Comparison of ENCODE assay signal across 20 cellular contexts in the genomic region with DNA sequence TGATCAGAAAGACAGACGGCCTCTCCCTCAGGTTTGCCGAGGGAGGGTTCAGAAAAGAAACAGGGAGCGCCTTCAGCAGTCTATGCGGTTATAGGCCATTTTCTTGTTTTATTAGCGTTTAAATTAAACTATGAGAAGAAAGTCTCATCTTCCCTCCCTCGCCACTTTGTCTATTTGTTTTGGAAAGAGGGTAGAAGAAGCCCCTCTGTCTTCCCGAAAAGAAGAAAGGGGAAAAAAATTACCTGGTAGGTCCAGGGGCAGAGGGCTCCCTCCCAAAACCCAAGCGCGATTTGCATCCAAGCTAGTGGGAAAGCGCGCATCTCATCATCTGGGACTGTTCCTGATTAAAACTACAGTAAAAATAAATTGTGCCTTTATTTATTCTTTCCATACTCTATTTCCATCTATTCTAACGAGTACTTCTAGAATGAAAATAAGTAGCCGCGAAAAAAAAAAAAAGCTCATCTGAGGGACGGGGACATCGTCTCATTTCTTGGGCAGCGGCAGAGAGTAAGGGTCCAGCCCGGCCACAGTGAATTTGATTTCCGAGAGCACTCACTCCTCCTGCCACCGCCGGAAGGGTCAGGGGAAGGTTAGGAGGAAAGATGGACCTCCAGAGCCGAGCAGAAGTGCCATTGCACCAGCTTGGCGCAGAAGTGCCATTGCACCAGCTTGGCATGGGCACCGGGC. TPM values are rescaled to one million over a fixed set of nuclear protein-coding genes. Genes with fewer than 3 reads are reported as not detected.
DNase-seq lines count a peak whose midpoint lies in the region; ATAC-seq lines count a peak whose summit lies in the region.
"Had no signal": no experiment of that assay in that cellular context is flagged by ENCODE, and none has a peak within 500 bp of the region (broad histone marks: within the 10 kb centered on the region; RNA-seq: fewer than 3 reads in every experiment).

No MANE protein-coding gene starts in this region.

- H3K4me3 ChIP-seq in iPS-18a (ENCODE audit: low read length) = peak overlapping the region; percentile 61
- H3K4me3 ChIP-seq in CD4-positive, alpha-beta memory T cell (ENCODE audit: low read length in 2 of 2) = no peak overlapping the region

- H3K9ac ChIP-seq in iPS-18a (ENCODE audit: low read length) = no peak overlapping the region

- H3K27me3 Mint-ChIP-seq in activated naive CD4-positive, alpha-beta T cell treated with anti-CD3 and anti-CD28 coated beads, Interleukin-2, amount 50 U/mL, for 24 hours = peaks cover 39% of the 10 kb centered on the region
- peaks cover 73% of the 10 kb centered on the region for H3K27me3 Mint-ChIP-seq in T-helper 17 cell
- H3K27me3 Mint-ChIP-seq in CD4-positive, alpha-beta memory T cell = peaks cover 54% of the 10 kb centered on the region in 2 donors

- no peaks in the 10 kb centered on the region for H3K9me3 Mint-ChIP-seq in activated naive CD4-positive, alpha-beta T cell treated with anti-CD3 and anti-CD28 coated beads, Interleukin-2, amount 50 U/mL, for 24 hours
- H3K9me3 Mint-ChIP-seq in CD4-positive, alpha-beta memory T cell = no peaks in the 10 kb centered on the region
- H3K9me3 Mint-ChIP-seq: activated T-cell treated with anti-CD3 and anti-CD28 coated beads, Interleukin-2, amount 50 U/mL, for 4 hours; CD8-positive, alpha-beta T cell; stimulated activated naive CD8-positive, alpha-beta T cell treated with anti-CD3 and anti-CD28 coated beads, Interleukin-15, Interleukin-2, amounts not matched to agents 100 ng/mL and 50 ng/mL, for 24 hours had no signal

- H3K36me3 Mint-ChIP-seq in activated naive CD4-positive, alpha-beta T cell treated with anti-CD3 and anti-CD28 coated beads, Interleukin-2, amount 50 U/mL, for 24 hours = peaks cover 2% of the 10 kb centered on the region
- peaks cover 2% of the 10 kb centered on the region for H3K36me3 Mint-ChIP-seq in T-helper 17 cell (ENCODE audit: low read depth)
- H3K36me3 Mint-ChIP-seq in CD4-positive, alpha-beta memory T cell = no peaks in the 10 kb centered on the region
- H3K36me3 Mint-ChIP-seq: CD8-positive, alpha-beta T cell had no signal

- no peaks in the 10 kb centered on the region for H3K9me3 ChIP-seq in T-helper 17 cell (ENCODE audit: control insufficient read depth, low read length, poor library complexity, severe bottlenecking)
- no peaks in the 10 kb centered on the region for H3K9me3 ChIP-seq in iPS-18a (ENCODE audit: control insufficient read depth, low read depth, low read length)
- no peaks in the 10 kb centered on the region for H3K9me3 ChIP-seq in CD4-positive, alpha-beta memory T cell (ENCODE audit: control insufficient read depth in 1 of 2, low read length in 2 of 2)
- H3K9me3 ChIP-seq: esophagus squamous epithelium, right atrium auricular region had no signal

- intact Hi-C loops in posterior vena cava (cut with DNase I) = no loop called here
- intact Hi-C loops in CD4-positive, alpha-beta memory T cell (cut with micrococcal nuclease) = no loop called here

- H3K4me1 Mint-ChIP-seq in activated naive CD4-positive, alpha-beta T cell treated with anti-CD3 and anti-CD28 coated beads, Interleukin-2, amount 50 U/mL, for 24 hours = peaks cover 25% of the 10 kb centered on the region
- peaks cover 9% of the 10 kb centered on the region for H3K4me1 Mint-ChIP-seq in T-helper 17 cell
- peaks cover 12 to 26% (median 14%) of the 10 kb centered on the region in 4 donors for H3K4me1 Mint-ChIP-seq in CD4-positive, alpha-beta memory T cell

- CTCF ChIA-PET in CD4-positive, alpha-beta memory T cell (lab: Charles Lee; ENCODE audit: partially characterized antibody) = interaction anchor here (1.5 kb wide), 1 partner anchor 11 kb away, joined by 3 read pairs; no protein-coding TSS in a partner anchor

- H3K27ac ChIP-seq in iPS-18a (ENCODE audit: low read length) = no peak overlapping the region
- no peak overlapping the region for H3K27ac ChIP-seq in CD4-positive, alpha-beta memory T cell (ENCODE audit: low read depth, low read length)
- H3K27ac ChIP-seq: esophagus squamous epithelium, right atrium auricular region had no signal

- peaks cover 27% of the 10 kb centered on the region for H3K4me1 ChIP-seq in iPS-18a (ENCODE audit: control insufficient read depth, low read depth, low read length)
- H3K4me1 ChIP-seq in CD4-positive, alpha-beta memory T cell (ENCODE audit: insufficient read depth, low read length) = peaks cover 34% of the 10 kb centered on the region

- ATAC-seq in T-helper 17 cell = no peak
- ATAC-seq: CD8-positive, alpha-beta T cell had no signal

- POLR2A ChIA-PET in CD4-positive, alpha-beta memory T cell (lab: Charles Lee; ENCODE audit: partially characterized antibody) = interaction anchor here (1.6 kb wide), 1 partner anchor 102 kb away, joined by 4 read pairs; the partner anchor contains the start of gene PSD4

- no peaks in the 10 kb centered on the region for H3K36me3 ChIP-seq in iPS-18a (ENCODE audit: control insufficient read depth, low read depth, low read length)
- no peaks in the 10 kb centered on the region for H3K36me3 ChIP-seq in CD4-positive, alpha-beta memory T cell (ENCODE audit: insufficient read depth, low read length)
- H3K36me3 ChIP-seq: esophagus squamous epithelium, right atrium auricular region had no signal

- peak overlapping the region; percentile 15 for H3K4me3 Mint-ChIP-seq in activated naive CD4-positive, alpha-beta T cell treated with anti-CD3 and anti-CD28 coated beads, Interleukin-2, amount 50 U/mL, for 24 hours
- H3K4me3 Mint-ChIP-seq in T-helper 17 cell = peak overlapping the region; percentile 41
- H3K4me3 Mint-ChIP-seq in CD4-positive, alpha-beta memory T cell = peak overlapping the region in 2 of 8 donors; percentile 17 to 25

- peaks cover 100% of the 10 kb centered on the region for H3K27me3 ChIP-seq in iPS-18a (ENCODE audit: control insufficient read depth, insufficient read depth, low read length)
- H3K27me3 ChIP-seq in CD4-positive, alpha-beta memory T cell (ENCODE audit: insufficient read depth, low read length) = peaks cover 42% of the 10 kb centered on the region

- H3K27ac Mint-ChIP-seq in activated naive CD4-positive, alpha-beta T cell treated with anti-CD3 and anti-CD28 coated beads, Interleukin-2, amount 50 U/mL, for 24 hours = no peak overlapping the region
- H3K27ac Mint-ChIP-seq in T-helper 17 cell = no peak overlapping the region
- no peak overlapping the region for H3K27ac Mint-ChIP-seq in CD4-positive, alpha-beta memory T cell
- H3K27ac Mint-ChIP-seq: CD8-positive, alpha-beta T cell; stimulated activated naive CD8-positive, alpha-beta T cell treated with anti-CD3 and anti-CD28 coated beads, Interleukin-15, Interleukin-2, amounts not matched to agents 100 ng/mL and 50 ng/mL, for 24 hours had no signal

- DNase-seq in activated naive CD4-positive, alpha-beta T cell (lab: John Stamatoyannopoulos, UW) = no peak
- DNase-seq in T-helper 17 cell (no peak), posterior vena cava (ENCODE audit: low spot score) (peak; percentile 48), hippocampal formation (lab: John Stamatoyannopoulos, UW) (no peak), NAMALWA (ENCODE audit: low spot score) (no peak)
- no peak for DNase-seq in CD4-positive, alpha-beta memory T cell
- DNase-seq: activated CD4-positive, alpha-beta T cell treated with anti-CD3 and anti-CD28 coated beads, Interleukin-2, amount 50 U/mL, for 48 hours; activated T-cell treated with anti-CD3 and anti-CD28 coated beads, Interleukin-2, amount 50 U/mL, for 4 hours; caudate nucleus; esophagus squamous epithelium; glutamatergic neuron; KBM-7; midbrain; NCI-H2029; occipital lobe had no signal

RNA-seq across cellular contexts. Expression of gene PAX8, which starts 2.4 kb away (rescaled TPM):
- total RNA-seq in T-helper 17 cell = 1 to 10 TPM in 1 of 2 donors, under 1 TPM in 1; 0.21 to 1.4 TPM
- total RNA-seq in posterior vena cava = 1 to 10 TPM in 1 of 2 donors, under 1 TPM in 1; 0.19 to 3.6 TPM
- total RNA-seq in CD4-positive, alpha-beta memory T cell = 1 to 10 TPM; 1.7 to 2.3 TPM
- under 1 TPM; 0.19 to 0.80 TPM for polyA plus RNA-seq in CD4-positive, alpha-beta memory T cell
- total RNA-seq: occipital lobe had no signal
